8 cellular contexts compared by ENCODE assay signal in the genomic region with DNA sequence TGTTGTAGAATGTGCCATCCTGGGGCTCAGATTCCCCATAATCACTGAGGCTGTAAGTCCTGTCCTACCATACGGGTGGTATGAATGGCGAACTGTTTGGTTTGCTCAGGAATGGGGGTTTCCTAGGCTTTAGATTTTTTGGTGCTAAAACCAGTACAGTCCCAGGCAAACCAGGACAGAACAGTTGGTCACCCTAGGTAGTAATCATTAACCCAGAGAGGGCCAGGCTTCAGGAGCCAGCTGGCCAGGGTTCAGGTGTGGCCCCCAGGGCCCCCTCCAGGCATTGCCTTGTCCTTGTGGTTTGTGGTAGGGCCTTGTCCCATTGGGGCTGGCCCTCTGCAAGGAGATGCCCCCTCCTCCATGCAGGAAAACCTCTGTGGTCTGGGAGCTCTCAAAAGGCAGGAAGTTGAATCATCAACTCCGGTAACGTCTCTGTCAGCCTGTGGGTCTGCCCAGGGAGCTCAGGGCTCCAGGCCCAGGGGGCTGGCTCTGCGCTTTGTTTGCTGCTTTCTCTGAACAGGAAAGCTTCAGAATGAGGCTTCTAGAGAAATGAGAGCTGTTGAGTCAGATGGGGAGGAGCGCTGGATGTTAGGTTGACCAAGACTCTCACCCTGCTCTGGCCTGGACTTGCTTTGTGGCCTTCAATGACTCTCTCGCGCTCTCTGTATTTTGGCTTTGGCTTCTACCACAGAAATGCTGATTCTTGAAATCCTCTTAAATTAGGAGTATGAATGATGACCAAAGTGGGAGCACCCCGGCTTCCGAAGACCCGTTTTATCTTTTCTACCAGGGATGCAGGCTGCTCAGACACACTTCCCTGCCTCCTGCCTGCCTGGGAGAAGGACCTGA. TPM values are rescaled to one million over a fixed set of nuclear protein-coding genes. Genes with fewer than 3 reads are reported as not detected.
DNase-seq lines count a peak whose midpoint lies in the region; ATAC-seq and TF ChIP-seq lines count a peak whose summit lies in the region.

No MANE protein-coding gene starts in this region.

- no TSS peak for BruUV-seq in Panc1 (replicated peaks; lab: Mats Ljungman, UMichigan)

- H3K27me3 Mint-ChIP-seq in activated T-helper 17 cell treated with anti-CD3 and anti-CD28 coated beads, Interleukin-2, amount 50 U/mL, for 72 hours, result no peaks in the 10 kb centered on the region

- no peaks in the 10 kb centered on the region for H3K36me3 Mint-ChIP-seq in activated T-helper 17 cell treated with anti-CD3 and anti-CD28 coated beads, Interleukin-2, amount 50 U/mL, for 72 hours (ENCODE audit: low read depth)

- H3K4me1 ChIP-seq in Panc1 (ENCODE audit: control insufficient read depth, insufficient read depth, low read length) (peaks cover 53% of the 10 kb centered on the region), aorta (ENCODE audit: control insufficient read depth in 1 of 2, insufficient read depth in 2 of 2, low read length in 2 of 2) (no peaks in the 10 kb centered on the region)

- H3K27me3 ChIP-seq in Panc1 (ENCODE audit: control insufficient read depth, insufficient read depth, low read length) (no peaks in the 10 kb centered on the region), aorta (ENCODE audit: control insufficient read depth in 1 of 2, insufficient read depth in 2 of 2, low read length in 1 of 2) (no peaks in the 10 kb centered on the region)

- H3K4me3 ChIP-seq in Panc1 (ENCODE audit: low read depth in 2 of 2, low read length in 2 of 2), result no peak overlapping the region
- H3K4me3 ChIP-seq in retinal pigment epithelial cell (ENCODE audit: low read length), result no peak overlapping the region
- no peak overlapping the region for H3K4me3 ChIP-seq in aorta (ENCODE audit: low read length in 2 of 2)

- POLR2A ChIA-PET in Panc1 (lab: Charles Lee), result interaction anchor here (0.5 kb wide), 1 partner anchor 224 kb away, joined by 4 read pairs; no protein-coding TSS in a partner anchor

- H3K27ac Mint-ChIP-seq in activated T-helper 17 cell treated with anti-CD3 and anti-CD28 coated beads, Interleukin-2, amount 50 U/mL, for 72 hours, result peak overlapping the region; percentile 98

- no peak for DNase-seq in Panc1 (ENCODE audit: low read depth, low spot score)
- peak; percentile 76 for DNase-seq in foreskin melanocyte
- peak; percentile 72 for DNase-seq in retinal pigment epithelial cell (ENCODE audit: low read depth)
- peak; percentile 90 to 91 for DNase-seq in aorta
- no peak for DNase-seq in cerebellar cortex (ENCODE audit: low spot score)

- intact Hi-C loops in Panc1 (cut with micrococcal nuclease; ENCODE audit: unreplicated experiment) (no loop called here), aorta (cut with DNase I) (loop anchor here in 1 of 2 donors (2.0 kb wide), 1 partner anchor 37 kb away; no protein-coding TSS in a partner anchor)

- H3K9me3 ChIP-seq in Panc1 (ENCODE audit: control insufficient read depth, insufficient read depth, low read depth, low read length) (no peaks in the 10 kb centered on the region), aorta (ENCODE audit: control insufficient read depth, low read length) (no peaks in the 10 kb centered on the region)

- TF ChIP-seq CTCF in Panc1 (IDR thresholded peaks at IDR 0.05), result no peak
- TF ChIP-seq CTCF in retinal pigment epithelial cell (conservative IDR thresholded peaks at IDR 0.05; ENCODE audit: low read depth, low read length), result no peak

- H3K36me3 ChIP-seq in Panc1 (ENCODE audit: control insufficient read depth, insufficient read depth, low read length) (no peaks in the 10 kb centered on the region), aorta (ENCODE audit: control insufficient read depth in 1 of 2, insufficient read depth in 2 of 2, low read length in 1 of 2) (no peaks in the 10 kb centered on the region)

- H3K4me1 Mint-ChIP-seq in activated T-helper 17 cell treated with anti-CD3 and anti-CD28 coated beads, Interleukin-2, amount 50 U/mL, for 72 hours, result peaks cover 21% of the 10 kb centered on the region

- ATAC-seq in GM18511 (IDR thresholded peaks at IDR 0.05; ENCODE audit: unreplicated experiment), result peak; percentile 91
- peak; percentile 86 for ATAC-seq in HG02981 (IDR thresholded peaks at IDR 0.05; ENCODE audit: unreplicated experiment)
- ATAC-seq in Panc1, result peak; percentile 73
- ATAC-seq in activated T-helper 17 cell treated with anti-CD3 and anti-CD28 coated beads, Interleukin-2, amount 50 U/mL, for 72 hours (replicated peaks), result peak; percentile 95
- ATAC-seq in aorta (ENCODE audit: low FRiP score), result peak; percentile 83

- 58 to 70% methylated on average over 11 of the region's 11 CpGs for WGBS in aorta, 2 donors

- peak overlapping the region; percentile 81 for H3K4me3 Mint-ChIP-seq in activated T-helper 17 cell treated with anti-CD3 and anti-CD28 coated beads, Interleukin-2, amount 50 U/mL, for 72 hours

- H3K27ac ChIP-seq in Panc1 (ENCODE audit: low read length), result peak overlapping the region; percentile 97
- peak overlapping the region in 1 of 2 donors; percentile 11 for H3K27ac ChIP-seq in aorta (ENCODE audit: low read depth in 1 of 2, low read length in 2 of 2)

- H3K9me3 Mint-ChIP-seq in activated T-helper 17 cell treated with anti-CD3 and anti-CD28 coated beads, Interleukin-2, amount 50 U/mL, for 72 hours, result no peaks in the 10 kb centered on the region

- in situ Hi-C loops in Panc1 (cut with HindIII; ENCODE audit: low pct_unique_long_range_greater_than_20kb, low sequenced_read_pairs), result no loop called here

- CTCF ChIA-PET in Panc1 (lab: Charles Lee), result interaction anchor here (1.0 kb wide), 1 partner anchor 24 kb away, joined by 4 read pairs; no protein-coding TSS in a partner anchor

RNA-seq across cellular contexts. Expression of a gene that starts 22.2 kb away (rescaled TPM):
- total RNA-seq in Panc1 (2021; ENCODE audit: unreplicated experiment) (80.0 TPM), aorta (10 to 100 TPM; 39.8 to 60.3 TPM)
- polyA plus RNA-seq in Panc1 (2012; ENCODE audit: insufficient read length), result 40.4 TPM
- total RNA-seq in activated T-helper 17 cell treated with anti-CD3 and anti-CD28 coated beads, Interleukin-2, amount 50 U/mL, for 72 hours, result 10 to 100 TPM; 75.3 to 93.3 TPM
- polyA plus RNA-seq in aorta, result 10 to 100 TPM in 1 of 2 donors, 1 to 10 TPM in 1; 6.1 to 11.7 TPM

Comparison
In these comparisons a context has a peak if more than half of its experiments do, and no peak if none do; other contexts are left out.
1. DNase-seq: peak in foreskin melanocyte (single experiment), retinal pigment epithelial cell (single experiment) and aorta (2 of 2); none in Panc1 (single experiment) and cerebellar cortex (single experiment).
2. Peak in every context shown above with its lines, with median percentiles within 50 percentile points of each other: ATAC-seq.